ENCODE assay signal across 8 cellular contexts in the genomic region with DNA sequence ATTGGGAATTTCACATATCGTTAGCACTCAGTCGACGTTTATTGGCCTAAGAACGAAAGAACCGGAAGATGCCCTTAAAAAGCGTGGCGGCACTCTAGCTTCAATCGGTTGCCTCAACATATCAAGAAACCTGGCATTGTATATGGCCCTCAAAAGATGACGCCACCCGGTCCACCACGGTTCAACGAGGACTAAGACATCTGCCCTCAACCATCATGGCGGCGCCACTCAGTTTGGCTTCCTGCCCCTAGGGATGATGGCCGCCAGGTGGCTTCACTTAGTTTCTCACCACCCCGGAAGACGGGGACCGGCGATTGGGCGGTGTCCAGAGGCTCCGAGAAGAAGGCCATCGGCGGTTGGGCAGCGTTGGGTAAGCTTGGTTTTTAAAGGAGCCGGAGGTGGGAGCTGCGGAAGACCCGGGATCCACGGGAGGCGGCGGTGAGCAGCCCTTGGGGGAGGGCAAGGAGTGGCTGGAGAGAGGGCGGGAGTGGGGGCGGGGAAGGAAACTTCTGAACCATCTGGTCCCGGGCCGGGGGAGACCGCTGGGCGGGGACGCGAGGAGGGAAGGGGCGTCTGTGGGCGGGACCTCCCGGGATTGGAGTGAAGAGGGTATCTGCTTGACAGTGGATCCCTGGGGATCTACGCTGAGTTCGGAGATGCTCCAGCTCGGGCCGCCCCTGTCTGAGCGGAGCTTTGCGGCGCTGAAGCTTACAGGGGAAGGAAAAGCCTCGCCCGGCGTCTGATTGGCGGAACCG. TPM values are rescaled to one million over a fixed set of nuclear protein-coding genes. Genes with fewer than 3 reads are reported as not detected.
DNase-seq lines count a peak whose midpoint lies in the region; TF ChIP-seq lines count a peak whose summit lies in the region.

Gene PRR14, plus strand, starts transcription at position 592 of the 755 bp plus-strand sequence. CDS start 686 bp downstream, outside the sequence.

- 0 out of 2 replicates have a peak, but pooled peaks cover 11% of the 10 kb centered on the region for H3F3A ChIP-seq in MM.1S (ENCODE audit: insufficient read depth, low read length)

- peaks cover 30% of the 10 kb centered on the region for H3K36me3 ChIP-seq in HAP-1 (replicated peaks)
- no peaks in the 10 kb centered on the region for H3K36me3 ChIP-seq in MM.1S (replicated peaks; ENCODE audit: insufficient read depth, low read length)

- H3K36me3 Mint-ChIP-seq in nephron (ENCODE audit: low read depth): peaks cover 5% of the 10 kb centered on the region
- H3K36me3 Mint-ChIP-seq in stimulated activated naive CD8-positive, alpha-beta T cell treated with anti-CD3 and anti-CD28 coated beads, Interleukin-15, Interleukin-2, amounts not matched to agents 100 ng/mL and 50 ng/mL, for 24 hours (ENCODE audit: low read depth): peaks cover 23% of the 10 kb centered on the region

- H3K27me3 Mint-ChIP-seq in nephron (ENCODE audit: low read depth): no peaks in the 10 kb centered on the region
- no peaks in the 10 kb centered on the region for H3K27me3 Mint-ChIP-seq in stimulated activated naive CD8-positive, alpha-beta T cell treated with anti-CD3 and anti-CD28 coated beads, Interleukin-15, Interleukin-2, amounts not matched to agents 100 ng/mL and 50 ng/mL, for 24 hours

- peak within 1 kb of the TSS; percentile 83 for H3K4me3 ChIP-seq in HAP-1
- H3K4me3 ChIP-seq in MM.1S (ENCODE audit: low read length): peak within 1 kb of the TSS; percentile 68
- peak within 1 kb of the TSS; percentile 92 for H3K4me3 ChIP-seq in fibroblast of the aortic adventitia (ENCODE audit: low read depth, low read length)

- H3K9me3 ChIP-seq in HAP-1: 0 out of 2 replicates have a peak, but pooled peaks cover 2% of the 10 kb centered on the region
- H3K9me3 ChIP-seq in MM.1S (replicated peaks; ENCODE audit: insufficient read depth, low read length): no peaks in the 10 kb centered on the region

- peak within 1 kb of the TSS; percentile 75 for H3K4me2 ChIP-seq in MM.1S (ENCODE audit: low read depth, low read length)

- H3K4me3 Mint-ChIP-seq in nephron: peak within 1 kb of the TSS; percentile 99
- H3K4me3 Mint-ChIP-seq in stimulated activated naive CD8-positive, alpha-beta T cell treated with anti-CD3 and anti-CD28 coated beads, Interleukin-15, Interleukin-2, amounts not matched to agents 100 ng/mL and 50 ng/mL, for 24 hours: peak within 1 kb of the TSS; percentile 98

- no peaks in the 10 kb centered on the region for H3K9me2 ChIP-seq in MM.1S (replicated peaks; ENCODE audit: insufficient read depth, low read length)

- in situ Hi-C loops in HAP-1 (cut with MboI; ENCODE audit: low sequenced_read_pairs): no loop called here

- peaks cover 20% of the 10 kb centered on the region for H3K79me2 ChIP-seq in MM.1S (ENCODE audit: low read length)

- peaks cover 18% of the 10 kb centered on the region for H3K4me1 Mint-ChIP-seq in nephron
- peaks cover 32% of the 10 kb centered on the region for H3K4me1 Mint-ChIP-seq in stimulated activated naive CD8-positive, alpha-beta T cell treated with anti-CD3 and anti-CD28 coated beads, Interleukin-15, Interleukin-2, amounts not matched to agents 100 ng/mL and 50 ng/mL, for 24 hours (ENCODE audit: low read depth)

- H3K9me3 Mint-ChIP-seq in nephron: no peaks in the 10 kb centered on the region
- H3K9me3 Mint-ChIP-seq in stimulated activated naive CD8-positive, alpha-beta T cell treated with anti-CD3 and anti-CD28 coated beads, Interleukin-15, Interleukin-2, amounts not matched to agents 100 ng/mL and 50 ng/mL, for 24 hours: no peaks in the 10 kb centered on the region

- H3K27ac ChIP-seq in MM.1S (ENCODE audit: low read length): peak within 1 kb of the TSS; percentile 74

- TF ChIP-seq CTCF in MM.1S (IDR thresholded peaks at IDR 0.05; ENCODE audit: low read length) (no peak), fibroblast of the aortic adventitia (IDR thresholded peaks at IDR 0.05; ENCODE audit: insufficient read depth, low read length) (peak; percentile 28), nephron (IDR thresholded peaks at IDR 0.05; ENCODE audit: unreplicated experiment in 3 of 3) (peak in 2 of 3 experiments; percentile 10 to 26)

- H3K9ac ChIP-seq in MM.1S (ENCODE audit: low read length): peak within 1 kb of the TSS; percentile 84

- DNase-seq in ELR (ENCODE audit: low read depth) (peak; percentile 99), HAP-1 (ENCODE audit: low spot score in 2 of 2) (peak; percentile 99), MM.1S (peak; percentile 99), SIG-M5 (lab: John Stamatoyannopoulos, UW) (peak; percentile 95), activated gamma-delta T cell (lab: John Stamatoyannopoulos, UW) (peak; percentile 77), fibroblast of the aortic adventitia (ENCODE audit: low read depth) (peak; percentile 100)

- H2AFZ ChIP-seq in MM.1S (ENCODE audit: low read length): peak within 1 kb of the TSS; percentile 97

- H3K27me3 ChIP-seq in HAP-1 (ENCODE audit: low read depth): no peaks in the 10 kb centered on the region
- H3K27me3 ChIP-seq in MM.1S (replicated peaks; ENCODE audit: insufficient read depth, low read length): no peaks in the 10 kb centered on the region

- peak within 1 kb of the TSS; percentile 92 to 95 (median 94) for H3K27ac Mint-ChIP-seq in nephron
- peak within 1 kb of the TSS; percentile 98 for H3K27ac Mint-ChIP-seq in stimulated activated naive CD8-positive, alpha-beta T cell treated with anti-CD3 and anti-CD28 coated beads, Interleukin-15, Interleukin-2, amounts not matched to agents 100 ng/mL and 50 ng/mL, for 24 hours

- H4K20me1 ChIP-seq in MM.1S (ENCODE audit: insufficient read depth, low read length): no peaks in the 10 kb centered on the region

- peaks cover 4% of the 10 kb centered on the region for H3K4me1 ChIP-seq in HAP-1
- peaks cover 7% of the 10 kb centered on the region for H3K4me1 ChIP-seq in MM.1S (ENCODE audit: low read length)

RNA-seq across cellular contexts. Expression of gene PRR14, which starts in this region (rescaled TPM):
- total RNA-seq in fibroblast of the aortic adventitia (ENCODE audit: low replicate concordance): 8.8 and 14.5 TPM in 2 replicates

Comparison
In these comparisons a context has a peak if more than half of its experiments do, and no peak if none do; other contexts are left out.
1. Peak in every context shown above with its lines: DNase-seq, H3K4me3 ChIP-seq and H3K27ac ChIP-seq.